In the genomic region with DNA sequence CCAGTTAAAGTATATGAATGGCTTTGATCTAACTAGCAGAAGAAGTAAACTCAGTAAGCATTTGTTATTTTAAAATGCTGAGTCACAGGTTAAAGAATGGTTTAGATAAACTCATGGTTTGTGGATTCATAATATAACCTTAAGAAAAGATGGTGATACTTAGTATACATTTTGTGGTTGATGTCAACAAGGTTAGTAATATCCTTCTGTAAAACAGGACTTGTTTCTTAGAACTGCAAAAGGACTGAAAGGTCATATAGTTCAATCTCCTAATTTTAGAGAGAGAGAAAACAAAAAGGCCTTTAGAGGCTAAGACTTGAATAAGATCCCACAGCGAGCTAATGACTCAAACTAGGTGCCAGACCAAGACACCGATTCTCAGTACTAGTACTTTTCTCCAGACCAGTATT, we compare ENCODE assay signal across 16 cellular contexts. TPM values are rescaled to one million over a fixed set of nuclear protein-coding genes. Genes with fewer than 3 reads are reported as not detected.
DNase-seq lines count a peak whose midpoint lies in the region; ATAC-seq and TF ChIP-seq lines count a peak whose summit lies in the region.
"Had no signal": no experiment of that assay in that cellular context is flagged by ENCODE, and none has a peak within 500 bp of the region (broad histone marks: within the 10 kb centered on the region; RNA-seq: fewer than 3 reads in every experiment).

No MANE protein-coding gene starts in this region.

- H3K27ac ChIP-seq in PC-3 (ENCODE audit: low read length): peak overlapping the region; percentile 18
- no peak overlapping the region for H3K27ac ChIP-seq in thyroid gland
- H3K27ac ChIP-seq: left lung had no signal

- H3K36me3 ChIP-seq in PC-3 (ENCODE audit: low read depth, low read length) (no peaks in the 10 kb centered on the region), thyroid gland (no peaks in the 10 kb centered on the region)
- H3K36me3 ChIP-seq: left lung had no signal

- no peak for TF ChIP-seq POLR2A in thyroid gland (IDR thresholded peaks at IDR 0.05)

- CTCF ChIA-PET in PC-3 (lab: Charles Lee): no interaction called here

- no peak overlapping the region for H3K4me2 ChIP-seq in PC-3 (ENCODE audit: low read length)

- no peaks in the 10 kb centered on the region for H3F3A ChIP-seq in PC-3 (ENCODE audit: low read length, unreplicated experiment)

- H3K4me1 ChIP-seq in PC-3 (ENCODE audit: insufficient read depth, low read length) (peaks cover 14% of the 10 kb centered on the region), thyroid gland (no peaks in the 10 kb centered on the region)
- H3K4me1 ChIP-seq: left lung had no signal

- WGBS in thyroid gland, 2 donors: 86% methylated on average over 2 of the region's 2 CpGs

- H3K27me3 ChIP-seq in PC-3 (ENCODE audit: low read length): no peaks in the 10 kb centered on the region
- H3K27me3 ChIP-seq in thyroid gland: no peaks in the 10 kb centered on the region
- H3K27me3 ChIP-seq: left lung had no signal

- peak; percentile 56 for ATAC-seq in HG02885 (IDR thresholded peaks at IDR 0.05; ENCODE audit: poor library complexity, unreplicated experiment)
- ATAC-seq in PC-3: no peak; the same call in 1 of the 2 replicates
- ATAC-seq: left lung had no signal

- BruUV-seq in PC-3 (replicated peaks; lab: Mats Ljungman, UMichigan): no TSS peak

- no peak for TF ChIP-seq CTCF in PC-3 (conservative IDR thresholded peaks at IDR 0.05; ENCODE audit: low read depth, low read length)
- TF ChIP-seq CTCF in foreskin fibroblast (IDR thresholded peaks at IDR 0.05; ENCODE audit: low read depth, low read length): no peak
- no peak for TF ChIP-seq CTCF in thyroid gland (IDR thresholded peaks at IDR 0.05)

- no peaks in the 10 kb centered on the region for H4K20me1 ChIP-seq in PC-3 (ENCODE audit: low read length)

- no peaks in the 10 kb centered on the region for H3K9me3 ChIP-seq in PC-3 (ENCODE audit: low read length)
- no peaks in the 10 kb centered on the region for H3K9me3 ChIP-seq in thyroid gland

- DNase-seq in EH (ENCODE audit: low read depth): peak; percentile 65
- DNase-seq in PC-3: peak; percentile 44
- DNase-seq in foreskin fibroblast: peak; percentile 56 to 61
- no peak for DNase-seq in activated CD8-positive, alpha-beta memory T cell treated with anti-CD3 and anti-CD28 coated beads, Interleukin-2, amount 50 U/mL, for 48 hours
- DNase-seq in cerebellum (ENCODE audit: low spot score): no peak
- no peak for DNase-seq in thyroid gland
- DNase-seq in NK-92 (lab: John Stamatoyannopoulos, UW; ENCODE audit: unreplicated experiment): no peak
- DNase-seq: activated CD4-positive, alpha-beta T cell treated with anti-CD3 and anti-CD28 coated beads for 1 hour; activated naive CD8-positive, alpha-beta T cell treated with anti-CD3 and anti-CD28 coated beads, Interleukin-2, amount 10 ng/mL, durations not matched to agents 7 days and 5 days; DMS153; hypothalamus; left lung; NCI-H2029; NCI-H69 had no signal

- H3K79me2 ChIP-seq in PC-3 (ENCODE audit: low read length): no peaks in the 10 kb centered on the region

- intact Hi-C loops in PC-3 (cut with micrococcal nuclease): no loop called here
- intact Hi-C loops in thyroid gland (cut with DNase I): no loop called here

- no peak overlapping the region for H3K9ac ChIP-seq in PC-3 (ENCODE audit: low read length)

- no peaks in the 10 kb centered on the region for H3K9me2 ChIP-seq in PC-3 (replicated peaks; ENCODE audit: low read length)

- H3K4me3 ChIP-seq in PC-3 (ENCODE audit: low read length): no peak overlapping the region
- H3K4me3 ChIP-seq in foreskin fibroblast (ENCODE audit: low read depth in 1 of 2, low read length in 2 of 2): no peak overlapping the region
- H3K4me3 ChIP-seq in thyroid gland (replicated peaks in 1 of 3): no peak overlapping the region
- H3K4me3 ChIP-seq: left lung had no signal

- POLR2A ChIA-PET in PC-3 (lab: Charles Lee; ENCODE audit: unreplicated experiment): no interaction called here

- 0 out of 2 replicates have a peak overlapping the region, but pooled peaks have one; percentile 15 for H2AFZ ChIP-seq in PC-3 (ENCODE audit: low read length)

RNA-seq across cellular contexts. Expression of gene STRIT1, which starts 50.0 kb away (rescaled TPM):
- not detected in 2 replicates for total RNA-seq in PC-3 (2014; rRNA removed)
- total RNA-seq in cerebellum: not detected
- not detected for total RNA-seq in thyroid gland
- total RNA-seq: activated naive CD8-positive, alpha-beta T cell treated with anti-CD3 and anti-CD28 coated beads, Interleukin-2, amount 10 ng/mL, durations not matched to agents 7 days and 5 days; endothelial cell of umbilical vein; left lung had no signal

Comparison
In these comparisons a context has a peak if more than half of its experiments do, and no peak if none do; other contexts are left out.
1. DNase-seq: peak in EH (single experiment), PC-3 (single experiment) and foreskin fibroblast (2 of 2); none in activated CD8-positive, alpha-beta memory T cell treated with anti-CD3 and anti-CD28 coated beads, Interleukin-2, amount 50 U/mL, for 48 hours (single experiment), cerebellum (single experiment), thyroid gland (0 of 2) and NK-92 (single experiment).